Comparison of ENCODE assay signal across 14 cellular contexts in the genomic region with DNA sequence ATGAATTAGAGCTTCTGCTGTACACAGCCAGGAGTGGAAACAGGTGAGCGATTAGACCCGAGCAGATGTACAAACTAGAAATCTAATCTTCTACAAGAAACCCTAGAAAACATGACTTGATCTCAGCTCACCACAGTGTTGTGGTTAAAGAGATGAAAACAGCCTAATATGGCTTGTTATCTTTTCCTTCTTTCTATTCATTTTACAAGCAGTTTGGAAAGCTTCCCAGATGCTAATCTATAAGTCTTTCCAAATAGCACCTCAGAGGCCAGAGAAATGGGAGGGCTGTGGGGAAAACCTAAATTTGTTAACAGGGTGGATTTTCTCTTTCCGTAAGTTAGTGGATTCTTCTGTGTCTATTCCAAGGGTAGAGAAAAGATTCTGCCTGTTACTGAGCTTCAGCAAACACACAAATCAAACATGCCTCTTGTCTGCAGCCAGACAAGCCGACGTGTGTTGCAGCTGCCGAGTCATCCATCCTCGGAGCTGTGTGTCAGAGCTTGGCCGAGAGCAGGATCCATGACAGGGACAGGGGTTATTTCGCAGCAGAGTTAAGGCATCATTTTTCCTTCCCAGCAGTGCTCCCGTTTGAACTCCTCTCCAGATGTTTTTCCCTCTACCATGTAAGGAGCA.
DNase-seq lines count a peak whose midpoint lies in the region; ATAC-seq and TF ChIP-seq lines count a peak whose summit lies in the region.
"Had no signal": no experiment of that assay in that cellular context is flagged by ENCODE, and none has a peak within 500 bp of the region (broad histone marks: within the 10 kb centered on the region; RNA-seq: fewer than 3 reads in every experiment).

No MANE protein-coding gene starts in this region.

- DNase-seq in MCF 10A (ENCODE audit: unreplicated experiment) (peak; percentile 55), mammary epithelial cell (no peak), T1000 (lab: John Stamatoyannopoulos, UW) (peak; percentile 48), islet precursor cell (peak; percentile 83), superior temporal gyrus (ENCODE audit: extremely low spot score) (peak; percentile 60), OCI-LY7 (ENCODE audit: low spot score) (no peak)
- DNase-seq: ACHN; activated CD8-positive, alpha-beta T cell treated with anti-CD3 and anti-CD28 coated beads, Interleukin-2, amount 10 ng/mL, durations not matched to agents 7 days and 5 days; GDM1; left lung; NCI-H226; spleen had no signal

- no peaks in the 10 kb centered on the region for H3K36me3 Mint-ChIP-seq in MCF 10A (ENCODE audit: insufficient read depth, unreplicated experiment)

- H3K9me2 ChIP-seq in OCI-LY7 (ENCODE audit: insufficient read depth, low read length) = no peaks in the 10 kb centered on the region

- H2AFZ ChIP-seq in mammary epithelial cell (ENCODE audit: low read depth, low read length) (no peak overlapping the region), OCI-LY7 (ENCODE audit: low read length) (no peak overlapping the region)

- in situ Hi-C loops in mammary epithelial cell (cut with MboI; ENCODE audit: low sequenced_read_pairs in 2 of 2) = no loop called here

- H3K4me1 ChIP-seq in mammary epithelial cell (ENCODE audit: insufficient read depth, low read length) (no peaks in the 10 kb centered on the region), OCI-LY7 (ENCODE audit: insufficient read depth, low read length, poor library complexity, severe bottlenecking) (no peaks in the 10 kb centered on the region)
- H3K4me1 ChIP-seq: left lung, spleen had no signal

- CTCF ChIA-PET in MCF 10A (lab: Yijun Ruan, JAX) = no interaction called here
- CTCF ChIA-PET in mammary epithelial cell (lab: Charles Lee; ENCODE audit: low non-redundant PET) = no interaction called here
- CTCF ChIA-PET in OCI-LY7 (lab: Charles Lee; ENCODE audit: unreplicated experiment) = no interaction called here

- H3K4me2 ChIP-seq in mammary epithelial cell (ENCODE audit: insufficient read depth, low read depth, low read length) (no peak overlapping the region), OCI-LY7 (ENCODE audit: low read length) (no peak overlapping the region)

- no TSS peak for BruUV-seq in MCF 10A (replicated peaks; lab: Mats Ljungman, UMichigan)
- no TSS peak for BruUV-seq in mammary epithelial cell (replicated peaks; lab: Mats Ljungman, UMichigan)
- BruUV-seq in OCI-LY7 (replicated peaks; lab: Mats Ljungman, UMichigan) = no TSS peak

- ATAC-seq in GM18502 (IDR thresholded peaks at IDR 0.05; ENCODE audit: poor library complexity, unreplicated experiment) (no peak), HG03520 (IDR thresholded peaks at IDR 0.05; ENCODE audit: unreplicated experiment) (no peak)
- ATAC-seq: activated CD8-positive, alpha-beta T cell treated with anti-CD3 and anti-CD28 coated beads, Interleukin-2, amount 10 ng/mL, durations not matched to agents 7 days and 5 days; left lung had no signal

- H3K4me3 ChIP-seq in mammary epithelial cell (replicated peaks in 1 of 3; ENCODE audit: insufficient read depth in 1 of 3, low read depth in 2 of 3, low read length in 3 of 3) (no peak overlapping the region), OCI-LY7 (ENCODE audit: low read depth, low read length, poor library complexity, severe bottlenecking) (no peak overlapping the region)
- H3K4me3 ChIP-seq: left lung, spleen had no signal

- H3K9ac ChIP-seq in mammary epithelial cell (ENCODE audit: insufficient read depth, low read length) = no peak overlapping the region

- H3K4me1 Mint-ChIP-seq in MCF 10A (ENCODE audit: insufficient read depth, unreplicated experiment) = peaks cover 14% of the 10 kb centered on the region

- H3K27ac ChIP-seq in mammary epithelial cell (ENCODE audit: insufficient read depth, low read depth, low read length) = no peak overlapping the region
- no peak overlapping the region for H3K27ac ChIP-seq in OCI-LY7 (ENCODE audit: low read depth, low read length, poor library complexity, severe bottlenecking)
- H3K27ac ChIP-seq: left lung, spleen had no signal

- H3K27me3 Mint-ChIP-seq in MCF 10A (ENCODE audit: insufficient read depth, unreplicated experiment) = no peaks in the 10 kb centered on the region

- H3K36me3 ChIP-seq in mammary epithelial cell (ENCODE audit: insufficient read depth, low read length) = no peaks in the 10 kb centered on the region
- no peaks in the 10 kb centered on the region for H3K36me3 ChIP-seq in OCI-LY7 (ENCODE audit: insufficient read depth, low read length)
- H3K36me3 ChIP-seq: left lung, spleen had no signal

- H3K4me3 Mint-ChIP-seq in MCF 10A (ENCODE audit: unreplicated experiment) = peak overlapping the region; percentile 61
- H3K4me3 Mint-ChIP-seq: activated CD8-positive, alpha-beta T cell treated with anti-CD3 and anti-CD28 coated beads, Interleukin-2, amount 10 ng/mL, durations not matched to agents 7 days and 5 days had no signal

- H3K27me3 ChIP-seq in mammary epithelial cell (ENCODE audit: insufficient read depth, low read length) = no peaks in the 10 kb centered on the region
- H3K27me3 ChIP-seq: left lung, spleen had no signal

- H3K9me3 Mint-ChIP-seq in MCF 10A (ENCODE audit: unreplicated experiment) = no peaks in the 10 kb centered on the region

- dilution Hi-C loops in mammary epithelial cell (cut with HindIII; ENCODE audit: low sequenced_read_pairs) = no loop called here

- no peaks in the 10 kb centered on the region for H3K79me2 ChIP-seq in mammary epithelial cell (ENCODE audit: insufficient read depth, low read length)
- no peaks in the 10 kb centered on the region for H3K79me2 ChIP-seq in OCI-LY7 (ENCODE audit: insufficient read depth, low read depth, low read length)

- peak overlapping the region; percentile 29 for H3K27ac Mint-ChIP-seq in MCF 10A (ENCODE audit: low read depth, unreplicated experiment)
- H3K27ac Mint-ChIP-seq: activated CD8-positive, alpha-beta T cell treated with anti-CD3 and anti-CD28 coated beads, Interleukin-2, amount 10 ng/mL, durations not matched to agents 7 days and 5 days had no signal

- intact Hi-C loops in MCF 10A (cut with micrococcal nuclease) = loop anchor here (10.0 kb wide), 1 partner anchor 116 kb away; no protein-coding TSS in a partner anchor
- intact Hi-C loops in mammary epithelial cell (cut with micrococcal nuclease) = no loop called here
- intact Hi-C loops in OCI-LY7 (cut with micrococcal nuclease; ENCODE audit: unreplicated experiment) = no loop called here

- TF ChIP-seq CTCF in MCF 10A (IDR thresholded peaks at IDR 0.05; ENCODE audit: unreplicated experiment) (no peak), mammary epithelial cell (conservative IDR thresholded peaks at IDR 0.05 in 1 of 2, IDR thresholded peaks at IDR 0.05 in 1 of 2; ENCODE audit: extremely low read depth in 1 of 2, insufficient read depth in 1 of 2, low read depth in 1 of 2, low read length in 2 of 2) (no peak), OCI-LY7 (conservative IDR thresholded peaks at IDR 0.05; ENCODE audit: low read length) (no peak)

- POLR2A ChIA-PET in MCF 10A (lab: Yijun Ruan, JAX) (no interaction called here), OCI-LY7 (lab: Charles Lee) (interaction anchor here (0.6 kb wide), 1 partner anchor 1891 kb away, joined by 4 read pairs; no protein-coding TSS in a partner anchor)

- H3K9me3 ChIP-seq in mammary epithelial cell (replicated peaks; ENCODE audit: insufficient read depth, low read length) (peaks cover 15% of the 10 kb centered on the region), OCI-LY7 (ENCODE audit: low read length) (no peaks in the 10 kb centered on the region)

- H4K20me1 ChIP-seq in mammary epithelial cell (ENCODE audit: insufficient read depth, low read length) (no peaks in the 10 kb centered on the region), OCI-LY7 (ENCODE audit: insufficient read depth, low read length) (no peaks in the 10 kb centered on the region)

- 41% methylated on average over 10 of the region's 10 CpGs for WGBS in mammary epithelial cell (ENCODE audit: low coverage, missing lambda C conversion rate)

Comparison
In these comparisons a context has a peak if more than half of its experiments do, and no peak if none do; other contexts are left out.
1. DNase-seq: peak in MCF 10A (single experiment), T1000 (single experiment), islet precursor cell (single experiment) and superior temporal gyrus (single experiment); none in mammary epithelial cell (single experiment) and OCI-LY7 (single experiment).